8 cellular contexts compared by ENCODE assay signal in genomic region chr18:65938592-65939372, GRCh38.
DNase-seq lines count a peak whose midpoint lies in the region; ATAC-seq and TF ChIP-seq lines count a peak whose summit lies in the region.

No MANE protein-coding gene starts in this region.

- no peak overlapping the region for H3K9ac ChIP-seq in DND-41 (ENCODE audit: low read depth, low read length)
- H3K9ac ChIP-seq in KMS-11: no peak overlapping the region
- H3K9ac ChIP-seq in SU-DHL-6 (ENCODE audit: low read length): no peak overlapping the region

- no peak overlapping the region for H3K27ac ChIP-seq in DND-41 (ENCODE audit: low read length)
- no peak overlapping the region for H3K27ac ChIP-seq in KMS-11
- no peak overlapping the region for H3K27ac ChIP-seq in SU-DHL-6 (ENCODE audit: low read depth, low read length)

- H3F3A ChIP-seq in SU-DHL-6 (ENCODE audit: insufficient read depth): no peaks in the 10 kb centered on the region

- no peaks in the 10 kb centered on the region for H3K4me1 ChIP-seq in DND-41 (ENCODE audit: insufficient read depth, low read length)
- peaks cover 16% of the 10 kb centered on the region for H3K4me1 ChIP-seq in KMS-11 (ENCODE audit: low read depth, poor library complexity, severe bottlenecking)

- H3K79me2 ChIP-seq in DND-41 (ENCODE audit: insufficient read depth, low read length) (no peaks in the 10 kb centered on the region), KMS-11 (ENCODE audit: insufficient read depth, low read depth) (no peaks in the 10 kb centered on the region), SU-DHL-6 (ENCODE audit: insufficient read depth, low read length) (no peaks in the 10 kb centered on the region)

- H3K9me3 ChIP-seq in DND-41 (ENCODE audit: insufficient read depth, low read length, severe bottlenecking): no peaks in the 10 kb centered on the region
- H3K9me3 ChIP-seq in SU-DHL-6 (ENCODE audit: insufficient read depth, low read length): no peaks in the 10 kb centered on the region

- H3K36me3 ChIP-seq in DND-41 (ENCODE audit: insufficient read depth, low read length): no peaks in the 10 kb centered on the region
- no peaks in the 10 kb centered on the region for H3K36me3 ChIP-seq in KMS-11 (ENCODE audit: insufficient read depth)
- no peaks in the 10 kb centered on the region for H3K36me3 ChIP-seq in SU-DHL-6 (ENCODE audit: low read length)
- no peaks in the 10 kb centered on the region for H3K36me3 ChIP-seq in kidney epithelial cell (ENCODE audit: control insufficient read depth, insufficient read depth, low read length)
- no peaks in the 10 kb centered on the region for H3K36me3 ChIP-seq in H7 (replicated peaks; ENCODE audit: control insufficient read depth, insufficient read depth, low read length)

- H3K4me3 ChIP-seq in DND-41 (ENCODE audit: low read depth in 1 of 2, low read length in 2 of 2) (no peak overlapping the region), KMS-11 (IDR thresholded peaks at IDR 0.05; ENCODE audit: insufficient read depth, low read depth, low read length) (no peak overlapping the region), SU-DHL-6 (ENCODE audit: insufficient read depth, low read length, poor library complexity, severe bottlenecking) (no peak overlapping the region), kidney epithelial cell (ENCODE audit: low read depth, low read length) (no peak overlapping the region), H7 (ENCODE audit: insufficient read depth, low read depth, low read length) (no peak overlapping the region)

- H3K27me3 ChIP-seq in DND-41 (ENCODE audit: insufficient read depth, low read length, poor library complexity): no peaks in the 10 kb centered on the region
- no peaks in the 10 kb centered on the region for H3K27me3 ChIP-seq in KMS-11 (ENCODE audit: insufficient read depth, low read depth)
- no peaks in the 10 kb centered on the region for H3K27me3 ChIP-seq in SU-DHL-6 (ENCODE audit: low read length)
- no peaks in the 10 kb centered on the region for H3K27me3 ChIP-seq in kidney epithelial cell (ENCODE audit: control insufficient read depth, insufficient read depth, low read length)
- no peaks in the 10 kb centered on the region for H3K27me3 ChIP-seq in H7 (ENCODE audit: control insufficient read depth, insufficient read depth, low read length)

- H3K4me2 ChIP-seq in DND-41 (ENCODE audit: insufficient read depth, low read length) (no peak overlapping the region), KMS-11 (no peak overlapping the region), SU-DHL-6 (ENCODE audit: low read depth, low read length, poor library complexity, severe bottlenecking) (no peak overlapping the region)

- no peaks in the 10 kb centered on the region for H4K20me1 ChIP-seq in DND-41 (ENCODE audit: insufficient read depth, low read length)
- H4K20me1 ChIP-seq in KMS-11 (ENCODE audit: insufficient read depth): no peaks in the 10 kb centered on the region
- no peaks in the 10 kb centered on the region for H4K20me1 ChIP-seq in SU-DHL-6 (ENCODE audit: low read depth, low read length)

- peak; percentile 62; the same call in 1 of the 3 replicates for ATAC-seq in DND-41 (ENCODE audit: insufficient read depth, low read depth)
- ATAC-seq in GM21447 (IDR thresholded peaks at IDR 0.05; ENCODE audit: unreplicated experiment): peak; percentile 72
- no peak for ATAC-seq in HG03280 (IDR thresholded peaks at IDR 0.05; ENCODE audit: unreplicated experiment)

- no peaks in the 10 kb centered on the region for H3K9me2 ChIP-seq in SU-DHL-6 (replicated peaks; ENCODE audit: insufficient read depth, low read length)

- DNase-seq in DND-41 (peak; percentile 17), kidney epithelial cell (ENCODE audit: low read depth) (no peak), cerebellar nuclear complex (lab: John Stamatoyannopoulos, UW) (no peak), H7 (no peak)

- TF ChIP-seq CTCF in DND-41 (IDR thresholded peaks at IDR 0.05; ENCODE audit: borderline replicate concordance, extremely low read depth, low read length, poor library complexity, severe bottlenecking) (peak; percentile 41), KMS-11 (conservative IDR thresholded peaks at IDR 0.05; ENCODE audit: low read depth, low read length) (peak; percentile 59), SU-DHL-6 (IDR thresholded peaks at IDR 0.05; ENCODE audit: insufficient read depth, low read length, poor library complexity, severe bottlenecking) (peak; percentile 39), kidney epithelial cell (IDR thresholded peaks at IDR 0.05; ENCODE audit: insufficient read depth, low read length, poor library complexity, severe bottlenecking) (peak; percentile 42)

- H2AFZ ChIP-seq in DND-41 (ENCODE audit: low read depth, low read length) (no peak overlapping the region), KMS-11 (ENCODE audit: low read depth) (no peak overlapping the region), SU-DHL-6 (ENCODE audit: low read depth, low read length, severe bottlenecking) (no peak overlapping the region)
